In genomic region chr10:27745719-27746363, GRCh38 we compare ENCODE assay signal across 8 cellular contexts. TPM values are rescaled to one million over a fixed set of nuclear protein-coding genes. Genes with fewer than 3 reads are reported as not detected.
DNase-seq lines count a peak whose midpoint lies in the region; ATAC-seq and TF ChIP-seq lines count a peak whose summit lies in the region.

TSS of gene MKX (minus strand) at chr10:27745819. CDS start at chr10:27743415, 2,404 bp downstream.

- no peak for TF ChIP-seq POLR2A in thyroid gland (IDR thresholded peaks at IDR 0.05)

- H3K4me2 ChIP-seq in GM23248 (ENCODE audit: unreplicated experiment), result peak within 1 kb of the TSS; percentile 91

- peaks cover 26% of the 10 kb centered on the region for H3K79me2 ChIP-seq in GM23248 (ENCODE audit: insufficient read depth)

- 3 to 4% methylated on average over 54 to 70 of the region's 72 CpGs for WGBS in GM23248 (ENCODE audit: low coverage in 1 of 2, low lambda C conversion rate in 2 of 2, missing lambda C conversion rate in 2 of 2), 2 experiments
- 0 to 1% methylated on average over 12 to 18 of the region's 72 CpGs for WGBS in thyroid gland, 2 donors

- peak within 1 kb of the TSS; percentile 77 for H3K4me3 ChIP-seq in GM23248
- peak within 1 kb of the TSS; percentile 43 to 73 for H3K4me3 ChIP-seq in duodenal mucosa (ENCODE audit: low read depth in 1 of 2, low read length in 2 of 2)
- peak within 1 kb of the TSS; percentile 43 to 71 for H3K4me3 ChIP-seq in mucosa of rectum (ENCODE audit: low read length in 2 of 2)
- peak within 1 kb of the TSS in 1 of 3 donors; percentile 58 for H3K4me3 ChIP-seq in thyroid gland (replicated peaks in 1 of 3)

- H3K9ac ChIP-seq in GM23248 (peak within 1 kb of the TSS; percentile 87), duodenal mucosa (ENCODE audit: low read depth in 1 of 2, low read length in 2 of 2) (no peak within 1 kb of the TSS), mucosa of rectum (ENCODE audit: low read depth in 1 of 2, low read length in 2 of 2) (no peak within 1 kb of the TSS)

- in situ Hi-C loops in GM23248 (cut with MboI), result no loop called here

- 0 out of 2 replicates have a peak within 1 kb of the TSS, but pooled peaks have one; percentile 89 for H3K27ac ChIP-seq in GM23248
- no peak within 1 kb of the TSS for H3K27ac ChIP-seq in duodenal mucosa (ENCODE audit: low read depth, low read length)
- no peak within 1 kb of the TSS for H3K27ac ChIP-seq in mucosa of rectum (ENCODE audit: low read depth in 2 of 2, low read length in 2 of 2)
- no peak within 1 kb of the TSS for H3K27ac ChIP-seq in thyroid gland

- intact Hi-C loops in thyroid gland (cut with DNase I), result loop anchor here (10.0 kb wide), 2 partner anchors 429 to 499 kb away; no protein-coding TSS in a partner anchor

- ATAC-seq in HG03175 (IDR thresholded peaks at IDR 0.05; ENCODE audit: unreplicated experiment) (no peak), HG02885 (IDR thresholded peaks at IDR 0.05; ENCODE audit: poor library complexity, unreplicated experiment) (no peak)

- H2AFZ ChIP-seq in GM23248, result peak within 1 kb of the TSS; percentile 80

- no peaks in the 10 kb centered on the region for H4K20me1 ChIP-seq in GM23248 (ENCODE audit: insufficient read depth)

- peaks cover 14% of the 10 kb centered on the region for H3K27me3 ChIP-seq in GM23248 (replicated peaks; ENCODE audit: insufficient read depth)
- peaks cover 66 to 77% of the 10 kb centered on the region in 2 donors for H3K27me3 ChIP-seq in duodenal mucosa (ENCODE audit: control insufficient read depth in 1 of 2, insufficient read depth in 2 of 2, low read length in 2 of 2)
- H3K27me3 ChIP-seq in mucosa of rectum (ENCODE audit: control insufficient read depth in 2 of 2, insufficient read depth in 2 of 2, low read length in 2 of 2), result peaks cover 33 to 58% of the 10 kb centered on the region in 2 donors
- H3K27me3 ChIP-seq in thyroid gland, result peaks cover 19% of the 10 kb centered on the region

- H3K9me3 ChIP-seq in GM23248 (ENCODE audit: low read depth), result no peaks in the 10 kb centered on the region
- H3K9me3 ChIP-seq in duodenal mucosa (ENCODE audit: control insufficient read depth in 1 of 2, low read length in 2 of 2), result no peaks in the 10 kb centered on the region
- no peaks in the 10 kb centered on the region for H3K9me3 ChIP-seq in mucosa of rectum (ENCODE audit: control insufficient read depth in 2 of 2, low read length in 2 of 2)
- H3K9me3 ChIP-seq in thyroid gland, result no peaks in the 10 kb centered on the region

- TF ChIP-seq CTCF in thyroid gland (IDR thresholded peaks at IDR 0.05), result peak in 1 of 6 experiments; percentile 17

- H3K4me1 ChIP-seq in GM23248 (ENCODE audit: insufficient read depth) (peaks cover 7% of the 10 kb centered on the region; the same call in 1 of the 2 replicates), duodenal mucosa (ENCODE audit: control insufficient read depth in 1 of 2, insufficient read depth in 2 of 2, low read length in 2 of 2) (peaks cover 28 to 36% of the 10 kb centered on the region in 2 donors), mucosa of rectum (ENCODE audit: control insufficient read depth in 2 of 2, insufficient read depth in 2 of 2, low read length in 2 of 2) (peaks cover 16 to 30% of the 10 kb centered on the region in 2 donors), thyroid gland (peaks cover 38 to 47% of the 10 kb centered on the region in 2 donors)

- 0 out of 2 replicates have a peak, but pooled peaks cover 3% of the 10 kb centered on the region for H3K36me3 ChIP-seq in GM23248 (ENCODE audit: low read depth)
- no peaks in the 10 kb centered on the region for H3K36me3 ChIP-seq in duodenal mucosa (ENCODE audit: control insufficient read depth in 1 of 2, insufficient read depth in 2 of 2, low read length in 2 of 2)
- H3K36me3 ChIP-seq in mucosa of rectum (ENCODE audit: control insufficient read depth in 2 of 2, insufficient read depth in 2 of 2, low read length in 2 of 2), result no peaks in the 10 kb centered on the region
- no peaks in the 10 kb centered on the region for H3K36me3 ChIP-seq in thyroid gland

- DNase-seq in GM23248 (peak; percentile 92), T-helper 2 cell (peak in 3 of 5 experiments; percentile 18 to 25 (median 20)), thyroid gland (peak; percentile 42 to 51), RKO (ENCODE audit: low spot score) (no peak)

- H3F3A ChIP-seq in GM23248 (ENCODE audit: insufficient read depth), result no peaks in the 10 kb centered on the region

- no peaks in the 10 kb centered on the region for H3K9me2 ChIP-seq in GM23248 (ENCODE audit: insufficient read depth)

RNA-seq across cellular contexts. Expression of gene MKX, which starts in this region (rescaled TPM):
- 41.4 and 44.1 TPM in 2 replicates for total RNA-seq in GM23248 (2014; rRNA removed; shearing (Covaris generic))
- polyA plus RNA-seq in GM23248 (2016; fragmentation: Nextera tagmentation; extraction: Ambion mirVana), result 35.9 and 36.2 TPM in 2 replicates
- 1 to 10 TPM in 2 of 4 donors, under 1 TPM in 2; 0.54 to 3.6 (median 0.90) TPM for total RNA-seq in thyroid gland
